Comparison of ENCODE assay signal across 12 cellular contexts in genomic region chr11:12177739-12178338, GRCh38.
DNase-seq lines count a peak whose midpoint lies in the region; ATAC-seq and TF ChIP-seq lines count a peak whose summit lies in the region.
"Had no signal": no experiment of that assay in that cellular context is flagged by ENCODE, and none has a peak within 500 bp of the region (broad histone marks: within the 10 kb centered on the region; RNA-seq: fewer than 3 reads in every experiment).

No MANE protein-coding gene starts in this region.

- no peaks in the 10 kb centered on the region for H4K20me1 ChIP-seq in KMS-11 (ENCODE audit: insufficient read depth)

- no peaks in the 10 kb centered on the region for H3K27me3 ChIP-seq in KMS-11 (ENCODE audit: insufficient read depth, low read depth)
- H3K27me3 ChIP-seq in brain microvascular endothelial cell (replicated peaks) = no peaks in the 10 kb centered on the region
- H3K27me3 ChIP-seq in lower lobe of right lung (ENCODE audit: low read depth) = no peaks in the 10 kb centered on the region
- no peaks in the 10 kb centered on the region for H3K27me3 ChIP-seq in prostate gland (replicated peaks; ENCODE audit: insufficient read depth)

- no TSS peak for BruUV-seq in Calu3 (replicated peaks; lab: Mats Ljungman, UMichigan)

- no peak for TF ChIP-seq CTCF in Calu3 (IDR thresholded peaks at IDR 0.05; ENCODE audit: unreplicated experiment)
- TF ChIP-seq CTCF in KMS-11 (conservative IDR thresholded peaks at IDR 0.05; ENCODE audit: low read depth, low read length) = no peak
- TF ChIP-seq CTCF in brain microvascular endothelial cell (IDR thresholded peaks at IDR 0.05; ENCODE audit: low read depth, low read length, missing control alignments) = no peak
- TF ChIP-seq CTCF in lower lobe of right lung (IDR thresholded peaks at IDR 0.05) = no peak
- TF ChIP-seq CTCF in prostate gland (IDR thresholded peaks at IDR 0.05) = no peak

- DNase-seq in Calu3 = no peak
- DNase-seq in brain microvascular endothelial cell = peak; percentile 62
- no peak for DNase-seq in lower lobe of right lung
- no peak for DNase-seq in prostate gland (ENCODE audit: low spot score)
- DNase-seq in NCI-H524 (lab: John Stamatoyannopoulos, UW) = no peak
- no peak for DNase-seq in activated CD4-positive, CD25-positive, alpha-beta regulatory T cell treated with anti-CD3 and anti-CD28 coated beads, Interleukin-2, amount 50 U/mL, for 72 hours
- DNase-seq: activated effector memory CD4-positive, alpha-beta T cell treated with Interleukin-2 at 50 U/mL for 16 hours; CD8-positive, alpha-beta memory T cell; KBM-7 had no signal

- H3K27ac Mint-ChIP-seq in Calu3 (ENCODE audit: unreplicated experiment) = peak overlapping the region; percentile 66

- H3K4me1 ChIP-seq in KMS-11 (ENCODE audit: low read depth, poor library complexity, severe bottlenecking) (peaks cover 77% of the 10 kb centered on the region), lower lobe of right lung (peaks cover 48% of the 10 kb centered on the region), prostate gland (replicated peaks) (no peaks in the 10 kb centered on the region)

- no peak overlapping the region for H2AFZ ChIP-seq in KMS-11 (ENCODE audit: low read depth)

- H3K9me3 Mint-ChIP-seq in Calu3 (ENCODE audit: low read depth, unreplicated experiment) = no peaks in the 10 kb centered on the region

- H3K36me3 Mint-ChIP-seq in Calu3 (ENCODE audit: insufficient read depth, unreplicated experiment) = peaks cover 44% of the 10 kb centered on the region

- intact Hi-C loops in Calu3 (cut with micrococcal nuclease; ENCODE audit: unreplicated experiment) = loop anchor here (5.0 kb wide), 1 partner anchor 51 kb away; no protein-coding TSS in a partner anchor
- intact Hi-C loops in lower lobe of right lung (cut with DNase I) = no loop called here
- intact Hi-C loops in prostate gland (cut with DNase I) = no loop called here

- H3K79me2 ChIP-seq in KMS-11 (ENCODE audit: insufficient read depth, low read depth) = no peaks in the 10 kb centered on the region

- in situ Hi-C loops in brain microvascular endothelial cell (cut with HindIII; ENCODE audit: low pct_ligation_motif_present, low sequenced_read_pairs) = no loop called here

- H3K4me1 Mint-ChIP-seq in Calu3 (ENCODE audit: low read depth, unreplicated experiment) = peaks cover 63% of the 10 kb centered on the region

- H3K4me2 ChIP-seq in KMS-11 = peak overlapping the region; percentile 36; the same call in 1 of the 2 replicates

- H3K9ac ChIP-seq in KMS-11 = no peak overlapping the region

- no peak overlapping the region for H3K4me3 ChIP-seq in KMS-11 (IDR thresholded peaks at IDR 0.05; ENCODE audit: insufficient read depth, low read depth, low read length)
- no peak overlapping the region for H3K4me3 ChIP-seq in brain microvascular endothelial cell (ENCODE audit: low read depth, low read length)
- H3K4me3 ChIP-seq in lower lobe of right lung = no peak overlapping the region
- no peak overlapping the region for H3K4me3 ChIP-seq in prostate gland

- H3K9me3 ChIP-seq in lower lobe of right lung (no peaks in the 10 kb centered on the region), prostate gland (no peaks in the 10 kb centered on the region)

- no peaks in the 10 kb centered on the region for H3K27me3 Mint-ChIP-seq in Calu3 (ENCODE audit: unreplicated experiment)

- CTCF ChIA-PET in Calu3 (lab: Charles Lee) = interaction anchor here (2.2 kb wide), 1 partner anchor 14 kb away, joined by 11 read pairs; no protein-coding TSS in a partner anchor

- no peak overlapping the region for H3K27ac ChIP-seq in KMS-11
- peak overlapping the region; percentile 99 for H3K27ac ChIP-seq in brain microvascular endothelial cell
- H3K27ac ChIP-seq in lower lobe of right lung = peak overlapping the region; percentile 73
- no peak overlapping the region for H3K27ac ChIP-seq in prostate gland
- H3K27ac ChIP-seq: VCaP had no signal

- no peak for TF ChIP-seq POLR2A in prostate gland (IDR thresholded peaks at IDR 0.05)

- ATAC-seq in lower lobe of right lung (peak; percentile 43 to 60), GM21381 (IDR thresholded peaks at IDR 0.05; ENCODE audit: unreplicated experiment) (no peak)

- no peaks in the 10 kb centered on the region for H3K36me3 ChIP-seq in KMS-11 (ENCODE audit: insufficient read depth)
- H3K36me3 ChIP-seq in brain microvascular endothelial cell (replicated peaks) = peaks cover 36% of the 10 kb centered on the region
- no peaks in the 10 kb centered on the region for H3K36me3 ChIP-seq in lower lobe of right lung
- no peaks in the 10 kb centered on the region for H3K36me3 ChIP-seq in prostate gland

- no peak overlapping the region for H3K4me3 Mint-ChIP-seq in Calu3 (ENCODE audit: low read depth, unreplicated experiment)
- H3K4me3 Mint-ChIP-seq: CD8-positive, alpha-beta memory T cell had no signal

- WGBS in prostate gland = 70% methylated on average over 3 of the region's 3 CpGs

Comparison
In these comparisons a context has a peak if more than half of its experiments do, and no peak if none do; other contexts are left out.
1. H3K27ac ChIP-seq: peak in brain microvascular endothelial cell (single experiment) and lower lobe of right lung (single experiment); none in KMS-11 (single experiment) and prostate gland (0 of 2).